18 cellular contexts compared by ENCODE assay signal in genomic region chr6:135187372-135187771, GRCh38. TPM values are rescaled to one million over a fixed set of nuclear protein-coding genes. Genes with fewer than 3 reads are reported as not detected.
DNase-seq lines count a peak whose midpoint lies in the region; ATAC-seq and TF ChIP-seq lines count a peak whose summit lies in the region.
"Had no signal": no experiment of that assay in that cellular context is flagged by ENCODE, and none has a peak within 500 bp of the region (broad histone marks: within the 10 kb centered on the region; RNA-seq: fewer than 3 reads in every experiment).

No MANE protein-coding gene starts in this region.

- ATAC-seq in SK-N-SH treated with all-trans-retinoic acid at 6 μM for 48 hours (no peak), GM21367 (IDR thresholded peaks at IDR 0.05; ENCODE audit: unreplicated experiment) (no peak)
- ATAC-seq in CD8-positive, alpha-beta T cell, result no peak

- H4K20me1 ChIP-seq in BLaER1, result peaks cover 100% of the 10 kb centered on the region

- CTCF ChIA-PET in CD8-positive, alpha-beta T cell (lab: Charles Lee), result interaction anchor here (1.1 to 1.3 kb wide), 2 partner anchors 22 to 43 kb away, joined by 3 to 5 read pairs; no protein-coding TSS in a partner anchor

- no peak for TF ChIP-seq POLR2A in NB4 (IDR thresholded peaks at IDR 0.05; ENCODE audit: extremely low read depth, insufficient read length)

- H3K4me1 Mint-ChIP-seq in CD8-positive, alpha-beta T cell (ENCODE audit: low read depth), result peaks cover 19% of the 10 kb centered on the region

- H3K9ac ChIP-seq in BLaER1, result peak overlapping the region; percentile 99; the same call in 1 of the 2 replicates
- H3K9ac ChIP-seq: GM23248 had no signal

- H3K4me3 ChIP-seq in BLaER1, result peak overlapping the region; percentile 99
- H3K4me3 ChIP-seq in HL-60 (replicated peaks; ENCODE audit: insufficient read depth, low read length), result no peak overlapping the region
- H3K4me3 ChIP-seq in NB4 (ENCODE audit: low read depth, low read length), result peak overlapping the region; percentile 97
- no peak overlapping the region for H3K4me3 ChIP-seq in CD8-positive, alpha-beta T cell (ENCODE audit: low read depth, low read length)
- H3K4me3 ChIP-seq: GM23248 had no signal

- intact Hi-C loops in CD8-positive, alpha-beta T cell (cut with DNase I, micrococcal nuclease), result loop anchor here in 1 of 2 experiments (10.0 kb wide), 2 partner anchors 307 to 1097 kb away; partner anchors contain the start of genes AHI1 and BCLAF1

- H3K27me3 Mint-ChIP-seq in CD8-positive, alpha-beta T cell (ENCODE audit: low read depth), result no peaks in the 10 kb centered on the region
- H3K27me3 Mint-ChIP-seq: CD4-positive, CD25-positive, alpha-beta regulatory T cell had no signal

- no peaks in the 10 kb centered on the region; the same call in 1 of the 2 replicates for H3K9me3 ChIP-seq in BLaER1
- H3K9me3 ChIP-seq in CD8-positive, alpha-beta T cell (ENCODE audit: low read length), result no peaks in the 10 kb centered on the region

- H3K36me3 ChIP-seq in BLaER1, result peaks cover 94% of the 10 kb centered on the region
- H3K36me3 ChIP-seq in CD8-positive, alpha-beta T cell (ENCODE audit: insufficient read depth, low read length), result no peaks in the 10 kb centered on the region

- H3K4me2 ChIP-seq in BLaER1, result peak overlapping the region; percentile 92

- H3K4me3 Mint-ChIP-seq in CD8-positive, alpha-beta T cell, result no peak overlapping the region
- H3K4me3 Mint-ChIP-seq: B cell; CD4-positive, CD25-positive, alpha-beta regulatory T cell; CD8-positive, alpha-beta memory T cell had no signal

- H3K36me3 Mint-ChIP-seq in CD8-positive, alpha-beta T cell, result peaks cover 36% of the 10 kb centered on the region

- POLR2A ChIA-PET in CD8-positive, alpha-beta T cell (lab: Charles Lee), result no interaction called here

- H3K4me1 ChIP-seq in BLaER1, result peaks cover 73% of the 10 kb centered on the region
- peaks cover 4% of the 10 kb centered on the region for H3K4me1 ChIP-seq in CD8-positive, alpha-beta T cell (ENCODE audit: insufficient read depth, low read length)

- DNase-seq in HL-60 (ENCODE audit: low read depth in 1 of 2, low spot score in 1 of 2) (no peak), NB4 (ENCODE audit: low read depth) (no peak)
- DNase-seq in CD8-positive, alpha-beta T cell, result no peak
- DNase-seq: C1 segment of cervical spinal cord; CD4-positive, CD25-positive, alpha-beta regulatory T cell; CD8-positive, alpha-beta memory T cell; DMS 273 treated with DMSO at 0.1 percent for 48 hours; DMS79; GF-D8; GM23248; H7; HCEC 1CT had no signal

- H3K27me3 ChIP-seq in BLaER1 (no peaks in the 10 kb centered on the region), HL-60 (ENCODE audit: insufficient read depth, poor library complexity, severe bottlenecking) (no peaks in the 10 kb centered on the region)
- no peaks in the 10 kb centered on the region for H3K27me3 ChIP-seq in CD8-positive, alpha-beta T cell (ENCODE audit: insufficient read depth, low read length)

- H3K27ac Mint-ChIP-seq in CD8-positive, alpha-beta T cell, result no peak overlapping the region
- H3K27ac Mint-ChIP-seq: B cell; CD4-positive, CD25-positive, alpha-beta regulatory T cell; CD8-positive, alpha-beta memory T cell had no signal

- H3K27ac ChIP-seq in BLaER1, result peak overlapping the region; percentile 99; the same call in 1 of the 2 replicates
- H3K27ac ChIP-seq in HL-60 (replicated peaks), result peak overlapping the region; percentile 92
- H3K27ac ChIP-seq in CD8-positive, alpha-beta T cell (ENCODE audit: low read depth, low read length), result no peak overlapping the region
- H3K27ac ChIP-seq: 22Rv1, GM23248 had no signal

- H3K9me3 Mint-ChIP-seq in CD8-positive, alpha-beta T cell, result no peaks in the 10 kb centered on the region
- H3K9me3 Mint-ChIP-seq: CD4-positive, CD25-positive, alpha-beta regulatory T cell; CD8-positive, alpha-beta memory T cell had no signal

- TF ChIP-seq CTCF in HL-60 (IDR thresholded peaks at IDR 0.05; ENCODE audit: insufficient read depth, low read length), result no peak
- no peak for TF ChIP-seq CTCF in NB4 (IDR thresholded peaks at IDR 0.05; ENCODE audit: low read depth, low read length)
- TF ChIP-seq CTCF in CD8-positive, alpha-beta T cell (IDR thresholded peaks at IDR 0.05), result no peak

TF ChIP-seq in SK-N-SH treated with all-trans-retinoic acid at 6 μM for 48 hours, 23 proteins besides CTCF, POLR2A, EP300 and RAD21:
- TF ChIP-seq RARB (CRISPR knock-in tag; IDR thresholded peaks at IDR 0.05) (no peak), PATZ1 (CRISPR knock-in tag; IDR thresholded peaks at IDR 0.05; ENCODE audit: borderline replicate concordance) (no peak), GLIS3 (CRISPR knock-in tag; IDR thresholded peaks at IDR 0.05) (no peak), ESRRG (CRISPR knock-in tag; IDR thresholded peaks at IDR 0.05) (no peak), BACH2 (CRISPR knock-in tag; IDR thresholded peaks at IDR 0.05; ENCODE audit: borderline replicate concordance) (no peak), CSDC2 (CRISPR knock-in tag; IDR thresholded peaks at IDR 0.05) (no peak), CREB5 (CRISPR knock-in tag; IDR thresholded peaks at IDR 0.05; ENCODE audit: low read depth) (no peak), TSHZ2 (CRISPR knock-in tag; IDR thresholded peaks at IDR 0.05) (no peak), OSR1 (CRISPR knock-in tag; IDR thresholded peaks at IDR 0.05) (no peak), ZFP30 (CRISPR knock-in tag; IDR thresholded peaks at IDR 0.05) (no peak), SNAI2 (CRISPR knock-in tag; IDR thresholded peaks at IDR 0.05) (no peak)

RNA-seq across cellular contexts. Expression of gene MYB, which starts 6.3 kb away (rescaled TPM):
- total RNA-seq in CD8-positive, alpha-beta T cell, result 1 to 10 TPM; 3.7 to 4.7 TPM
- total RNA-seq: G401 had no signal

Comparison
In these comparisons a context has a peak if more than half of its experiments do, and no peak if none do; other contexts are left out.
1. H3K4me3 ChIP-seq: peak in BLaER1 (single experiment) and NB4 (single experiment); none in HL-60 (single experiment) and CD8-positive, alpha-beta T cell (single experiment).